15 cellular contexts compared by ENCODE assay signal in genomic region chr11:35681181-35681767, GRCh38.
DNase-seq lines count a peak whose midpoint lies in the region; ATAC-seq, FAIRE-seq and TF ChIP-seq lines count a peak whose summit lies in the region.
"Had no signal": no experiment of that assay in that cellular context is flagged by ENCODE, and none has a peak within 500 bp of the region (broad histone marks: within the 10 kb centered on the region; RNA-seq: fewer than 3 reads in every experiment).

No MANE protein-coding gene starts in this region.

- TF ChIP-seq CTCF in nephron (IDR thresholded peaks at IDR 0.05; ENCODE audit: unreplicated experiment in 3 of 3), result no peak

- no peaks in the 10 kb centered on the region for H3K27me3 Mint-ChIP-seq in nephron (ENCODE audit: low read depth)
- H3K27me3 Mint-ChIP-seq: CD4-positive, CD25-positive, alpha-beta regulatory T cell had no signal

- ATAC-seq in GM19395 (IDR thresholded peaks at IDR 0.05; ENCODE audit: unreplicated experiment) (peak; percentile 48), HG03354 (IDR thresholded peaks at IDR 0.05; ENCODE audit: poor library complexity, severe bottlenecking, unreplicated experiment) (peak; percentile 30), GM21390 (IDR thresholded peaks at IDR 0.05; ENCODE audit: unreplicated experiment) (no peak)
- ATAC-seq: body of pancreas, natural killer cell, sciatic nerve had no signal

- no peaks in the 10 kb centered on the region for H3K9me3 Mint-ChIP-seq in nephron
- H3K9me3 Mint-ChIP-seq: activated T-helper 2 cell treated with anti-CD3 and anti-CD28 coated beads, Interferon-gamma antibody, Interleukin-2, Interleukin-4, amounts not matched to agents 10 μg/mL and 5 μg/mL and 100 μg/mL, durations not matched to agents 14 hours and 24 hours and 36 hours; CD4-positive, CD25-positive, alpha-beta regulatory T cell; natural killer cell had no signal

- H3K27ac Mint-ChIP-seq in nephron, result peak overlapping the region; percentile 95 to 98 (median 97)
- H3K27ac Mint-ChIP-seq: activated T-helper 2 cell treated with anti-CD3 and anti-CD28 coated beads, Interferon-gamma antibody, Interleukin-2, Interleukin-4, amounts not matched to agents 10 μg/mL and 5 μg/mL and 100 μg/mL, durations not matched to agents 14 hours and 24 hours and 36 hours; natural killer cell had no signal

- no peak overlapping the region for H3K4me3 Mint-ChIP-seq in nephron
- H3K4me3 Mint-ChIP-seq: CD4-positive, CD25-positive, alpha-beta regulatory T cell; natural killer cell had no signal

- H3K36me3 Mint-ChIP-seq in nephron (ENCODE audit: low read depth), result peaks cover 14% of the 10 kb centered on the region
- H3K36me3 Mint-ChIP-seq: natural killer cell had no signal

- peaks cover 56% of the 10 kb centered on the region for H3K4me1 Mint-ChIP-seq in nephron

- no peak for DNase-seq in GM18507 (ENCODE audit: extremely low spot score, insufficient read length, low read depth)
- no peak for DNase-seq in 8988T
- no peak for DNase-seq in AG08396 (ENCODE audit: low spot score)
- DNase-seq: body of pancreas, EL, natural killer cell, NCI-H2029, stomach had no signal

- peak; percentile 41 for FAIRE-seq in GM18507 (lab: Jason Lieb, UNC)
